In genomic region chr20:926646-927045, GRCh38 we compare ENCODE assay signal across 27 cellular contexts. TPM values are rescaled to one million over a fixed set of nuclear protein-coding genes. Genes with fewer than 3 reads are reported as not detected.
"Had no signal": no experiment of that assay in that cellular context is flagged by ENCODE, and none has a peak within 500 bp of the region (broad histone marks: within the 10 kb centered on the region; RNA-seq: fewer than 3 reads in every experiment).

No MANE protein-coding gene starts in this region.

- H3K4me3 Mint-ChIP-seq: naive thymus-derived CD4-positive, alpha-beta T cell; nephron; neural progenitor cell; stimulated activated memory B cell treated with anti-CD40 and anti-IgM and Interleukin-4, amounts not matched to agents 10 μg/mL and 1 μg/mL and 100 μg/mL, for 72 hours; stimulated activated naive CD8-positive, alpha-beta T cell treated with anti-CD3 and anti-CD28 coated beads, Interleukin-15, Interleukin-2, amounts not matched to agents 100 ng/mL and 50 ng/mL, for 24 hours had no signal

- H3K4me3 ChIP-seq: dorsolateral prefrontal cortex, gastrocnemius medialis, neural progenitor cell, right lobe of liver, thoracic aorta, transverse colon, upper lobe of right lung, uterus had no signal

- H3K27ac Mint-ChIP-seq: naive thymus-derived CD4-positive, alpha-beta T cell; nephron; neural progenitor cell; progenitor cell of endocrine pancreas; stimulated activated memory B cell treated with anti-CD40 and anti-IgM and Interleukin-4, amounts not matched to agents 10 μg/mL and 1 μg/mL and 100 μg/mL, for 72 hours; stimulated activated naive CD8-positive, alpha-beta T cell treated with anti-CD3 and anti-CD28 coated beads, Interleukin-15, Interleukin-2, amounts not matched to agents 100 ng/mL and 50 ng/mL, for 24 hours had no signal

- H3K4me1 Mint-ChIP-seq: nephron; neural progenitor cell; stimulated activated memory B cell treated with anti-CD40 and anti-IgM and Interleukin-4, amounts not matched to agents 10 μg/mL and 1 μg/mL and 100 μg/mL, for 72 hours had no signal

- H3K27ac ChIP-seq: dorsolateral prefrontal cortex, epithelial cell of prostate, gastrocnemius medialis, neural progenitor cell, parathyroid adenoma, right lobe of liver, thoracic aorta, transverse colon, upper lobe of right lung, uterus had no signal

- ATAC-seq: esophagus mucosa; gastrocnemius medialis; left lobe of liver; naive thymus-derived CD4-positive, alpha-beta T cell; right lobe of liver; stimulated activated memory B cell treated with anti-CD40 and anti-IgM and Interleukin-4, amounts not matched to agents 10 μg/mL and 1 μg/mL and 100 μg/mL, for 72 hours; upper lobe of right lung had no signal

- H3K27me3 Mint-ChIP-seq: progenitor cell of endocrine pancreas had no signal

- H3K36me3 Mint-ChIP-seq: neural progenitor cell had no signal

- H3K9me3 ChIP-seq: gastrocnemius medialis, thoracic aorta, uterus had no signal

- H2AFZ ChIP-seq: neural progenitor cell, parathyroid adenoma had no signal

- H3K4me2 ChIP-seq: neural progenitor cell had no signal

- H3K36me3 ChIP-seq: gastrocnemius medialis, neural progenitor cell, right lobe of liver, thoracic aorta, transverse colon, upper lobe of right lung, uterus had no signal

- H3K27me3 ChIP-seq: neural progenitor cell, right lobe of liver, transverse colon, upper lobe of right lung, uterus had no signal

- H3K79me2 ChIP-seq: parathyroid adenoma had no signal

- H3K9ac ChIP-seq: neural progenitor cell, parathyroid adenoma had no signal

- H3K4me1 ChIP-seq: gastrocnemius medialis, neural progenitor cell, parathyroid adenoma, right lobe of liver, transverse colon, upper lobe of right lung, uterus had no signal

- DNase-seq: dorsolateral prefrontal cortex; effector CD4-positive, alpha-beta T cell; foreskin fibroblast; gastrocnemius medialis; head of caudate nucleus; kidney; mesenchymal stem cell; midbrain; naive thymus-derived CD4-positive, alpha-beta T cell; right lobe of liver; stimulated activated CD4-positive, alpha-beta T cell treated with anti-CD3 and anti-CD28 coated beads, Interleukin-2, amount 100 ng/mL, for 24 hours; stimulated activated CD4-positive, alpha-beta T cell treated with anti-CD3 and anti-CD28 coated beads, Interleukin-4, amount 100 ng/mL, for 24 hours; transverse colon; upper lobe of right lung; uterus had no signal

RNA-seq across cellular contexts. Expression of gene ANGPT4, which starts 10.5 kb away (rescaled TPM):
- total RNA-seq: glomerular endothelial cell; lung microvascular endothelial cell; naive thymus-derived CD4-positive, alpha-beta T cell; progenitor cell of endocrine pancreas had no signal
- polyA plus RNA-seq: naive thymus-derived CD4-positive, alpha-beta T cell had no signal
